11 cellular contexts compared by ENCODE assay signal in genomic region chr18:54949588-54949987, GRCh38. TPM values are rescaled to one million over a fixed set of nuclear protein-coding genes. Genes with fewer than 3 reads are reported as not detected.
DNase-seq lines count a peak whose midpoint lies in the region; ATAC-seq and TF ChIP-seq lines count a peak whose summit lies in the region.
"Had no signal": no experiment of that assay in that cellular context is flagged by ENCODE, and none has a peak within 500 bp of the region (broad histone marks: within the 10 kb centered on the region; RNA-seq: fewer than 3 reads in every experiment).

No MANE protein-coding gene starts in this region.

- H3K4me3 ChIP-seq in left lung (no peak overlapping the region), upper lobe of left lung (no peak overlapping the region), SK-N-SH (ENCODE audit: low read depth in 2 of 2, low read length in 1 of 2) (no peak overlapping the region)
- H3K4me3 ChIP-seq: HAP-1 had no signal

- H3K36me3 ChIP-seq in left lung (no peaks in the 10 kb centered on the region), upper lobe of left lung (no peaks in the 10 kb centered on the region), SK-N-SH (replicated peaks in 1 of 2; ENCODE audit: control insufficient read depth in 1 of 2, insufficient read depth in 2 of 2, low read length in 1 of 2) (no peaks in the 10 kb centered on the region)
- H3K36me3 ChIP-seq: HAP-1 had no signal

- WGBS in upper lobe of left lung, 2 donors, result 63 to 65% methylated on average over 1 to 3 of the region's 3 CpGs
- 100% methylated on average over 2 of the region's 3 CpGs for WGBS in SK-N-SH (ENCODE audit: low lambda C conversion rate)

- peaks cover 31 to 40% of the 10 kb centered on the region in 2 donors for H3K4me1 ChIP-seq in left lung
- H3K4me1 ChIP-seq in upper lobe of left lung, result peaks cover 31 to 43% (median 41%) of the 10 kb centered on the region in 4 donors
- H3K4me1 ChIP-seq in SK-N-SH (ENCODE audit: control insufficient read depth in 1 of 2, insufficient read depth in 2 of 2, low read depth in 1 of 2, low read length in 1 of 2), result peaks cover 0 to 10% of the 10 kb centered on the region in 2 experiments; a peak in 1 of 4 replicates
- H3K4me1 ChIP-seq: HAP-1 had no signal

- intact Hi-C loops in left lung (cut with DNase I), result no loop called here

- H3K27ac ChIP-seq in left lung (peak overlapping the region in 1 of 2 donors; percentile 62), upper lobe of left lung (peak overlapping the region in 3 of 4 donors; percentile 5 to 83 (median 33)), SK-N-SH (ENCODE audit: low read depth in 2 of 2, low read length in 1 of 2) (no peak overlapping the region)

- H3F3A ChIP-seq in SK-N-SH (replicated peaks; ENCODE audit: insufficient read depth), result no peaks in the 10 kb centered on the region

- H3K9me3 ChIP-seq in left lung (no peaks in the 10 kb centered on the region), upper lobe of left lung (no peaks in the 10 kb centered on the region), SK-N-SH (no peaks in the 10 kb centered on the region)
- H3K9me3 ChIP-seq: HAP-1 had no signal

- peak; percentile 27 for ATAC-seq in left lung
- no peak for ATAC-seq in upper lobe of left lung (ENCODE audit: low FRiP score in 2 of 2)
- no peak for ATAC-seq in HG02970 (IDR thresholded peaks at IDR 0.05; ENCODE audit: low FRiP score, unreplicated experiment)

- no peak for TF ChIP-seq RAD21 in SK-N-SH (IDR thresholded peaks at IDR 0.05; ENCODE audit: low read length)

- TF ChIP-seq POLR2A in upper lobe of left lung (IDR thresholded peaks at IDR 0.05), result no peak

- TF ChIP-seq EP300 in upper lobe of left lung (IDR thresholded peaks at IDR 0.05) (no peak), SK-N-SH (IDR thresholded peaks at IDR 0.05; ENCODE audit: borderline replicate concordance in 1 of 2, low read depth in 1 of 2, low read length in 1 of 2) (no peak)

- in situ Hi-C loops in G401 (cut with HindIII; ENCODE audit: low sequenced_read_pairs), result no loop called here

- H3K27me3 ChIP-seq in left lung (no peaks in the 10 kb centered on the region), upper lobe of left lung (no peaks in the 10 kb centered on the region), SK-N-SH (ENCODE audit: insufficient read depth) (no peaks in the 10 kb centered on the region)

- H3K4me2 ChIP-seq in SK-N-SH, result no peak overlapping the region

- no peaks in the 10 kb centered on the region for H3K79me2 ChIP-seq in SK-N-SH (ENCODE audit: insufficient read depth)

- H3K9me2 ChIP-seq in SK-N-SH, result no peaks in the 10 kb centered on the region

- POLR2A ChIA-PET in SK-N-SH (lab: Yijun Ruan, JAX), result no interaction called here

- no peak for TF ChIP-seq CTCF in left lung (IDR thresholded peaks at IDR 0.05)
- no peak for TF ChIP-seq CTCF in upper lobe of left lung (IDR thresholded peaks at IDR 0.05)
- TF ChIP-seq CTCF in SK-N-SH (IDR thresholded peaks at IDR 0.05), result no peak

- no peak overlapping the region for H3K9ac ChIP-seq in SK-N-SH

- DNase-seq in DMS53 (lab: John Stamatoyannopoulos, UW) (peak; percentile 68), DMS53 treated with DMSO at 0.1 percent for 48 hours (lab: John Stamatoyannopoulos, UW; ENCODE audit: unreplicated experiment) (no peak), G401 (ENCODE audit: low spot score) (peak; percentile 53), left lung (no peak), upper lobe of left lung (no peak), NCI-H2081 (lab: John Stamatoyannopoulos, UW) (no peak), SK-N-SH (no peak)
- DNase-seq: ACHN; CD4-positive, alpha-beta T cell had no signal

- CTCF ChIA-PET in SK-N-SH (lab: Yijun Ruan, JAX), result interaction anchor here (0.5 to 3.1 kb wide), 9 partner anchors 10 to 560 kb away, joined by 3 to 16 read pairs (median 8); no protein-coding TSS in a partner anchor

- no peak overlapping the region for H2AFZ ChIP-seq in SK-N-SH (ENCODE audit: low read depth)

- H4K20me1 ChIP-seq in SK-N-SH (ENCODE audit: insufficient read depth), result no peaks in the 10 kb centered on the region

TF ChIP-seq in SK-N-SH, 30 proteins besides CTCF, POLR2A, EP300 and RAD21:
- TF ChIP-seq IRF3 (IDR thresholded peaks at IDR 0.05; ENCODE audit: low read depth, low read length) (no peak), RFX5 (IDR thresholded peaks at IDR 0.05; ENCODE audit: low read length) (no peak), TEAD4 (IDR thresholded peaks at IDR 0.05; ENCODE audit: borderline replicate concordance, insufficient read depth) (no peak), MEF2A (IDR thresholded peaks at IDR 0.05; ENCODE audit: borderline replicate concordance, low read depth) (no peak), TAF1 (IDR thresholded peaks at IDR 0.05; ENCODE audit: borderline replicate concordance, low read depth, low read length) (no peak), GATA2 (CRISPR knock-in tag; IDR thresholded peaks at IDR 0.05) (no peak), MAX (IDR thresholded peaks at IDR 0.05; ENCODE audit: low read depth) (no peak), ELF1 (IDR thresholded peaks at IDR 0.05) (no peak), FOXJ3 (CRISPR knock-in tag; IDR thresholded peaks at IDR 0.05) (no peak), RXRA (IDR thresholded peaks at IDR 0.05; ENCODE audit: borderline replicate concordance, low read depth) (no peak), TCF12 (IDR thresholded peaks at IDR 0.05) (no peak), USF1 (IDR thresholded peaks at IDR 0.05; ENCODE audit: borderline replicate concordance, low read depth) (no peak), SIN3A (IDR thresholded peaks at IDR 0.05; ENCODE audit: borderline replicate concordance, low read depth, low read length) (no peak), NFIC (IDR thresholded peaks at IDR 0.05; ENCODE audit: borderline replicate concordance) (no peak), JUND (IDR thresholded peaks at IDR 0.05) (no peak)
- TF ChIP-seq, protein P1, sequence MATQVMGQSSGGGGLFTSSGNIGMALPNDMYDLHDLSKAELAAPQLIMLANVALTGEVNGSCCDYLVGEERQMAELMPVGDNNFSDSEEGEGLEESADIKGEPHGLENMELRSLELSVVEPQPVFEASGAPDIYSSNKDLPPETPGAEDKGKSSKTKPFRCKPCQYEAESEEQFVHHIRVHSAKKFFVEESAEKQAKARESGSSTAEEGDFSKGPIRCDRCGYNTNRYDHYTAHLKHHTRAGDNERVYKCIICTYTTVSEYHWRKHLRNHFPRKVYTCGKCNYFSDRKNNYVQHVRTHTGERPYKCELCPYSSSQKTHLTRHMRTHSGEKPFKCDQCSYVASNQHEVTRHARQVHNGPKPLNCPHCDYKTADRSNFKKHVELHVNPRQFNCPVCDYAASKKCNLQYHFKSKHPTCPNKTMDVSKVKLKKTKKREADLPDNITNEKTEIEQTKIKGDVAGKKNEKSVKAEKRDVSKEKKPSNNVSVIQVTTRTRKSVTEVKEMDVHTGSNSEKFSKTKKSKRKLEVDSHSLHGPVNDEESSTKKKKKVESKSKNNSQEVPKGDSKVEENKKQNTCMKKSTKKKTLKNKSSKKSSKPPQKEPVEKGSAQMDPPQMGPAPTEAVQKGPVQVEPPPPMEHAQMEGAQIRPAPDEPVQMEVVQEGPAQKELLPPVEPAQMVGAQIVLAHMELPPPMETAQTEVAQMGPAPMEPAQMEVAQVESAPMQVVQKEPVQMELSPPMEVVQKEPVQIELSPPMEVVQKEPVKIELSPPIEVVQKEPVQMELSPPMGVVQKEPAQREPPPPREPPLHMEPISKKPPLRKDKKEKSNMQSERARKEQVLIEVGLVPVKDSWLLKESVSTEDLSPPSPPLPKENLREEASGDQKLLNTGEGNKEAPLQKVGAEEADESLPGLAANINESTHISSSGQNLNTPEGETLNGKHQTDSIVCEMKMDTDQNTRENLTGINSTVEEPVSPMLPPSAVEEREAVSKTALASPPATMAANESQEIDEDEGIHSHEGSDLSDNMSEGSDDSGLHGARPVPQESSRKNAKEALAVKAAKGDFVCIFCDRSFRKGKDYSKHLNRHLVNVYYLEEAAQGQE (IDR thresholded peaks at IDR 0.05; ENCODE audit: low read depth, low read length), result no peak

RNA-seq across cellular contexts. Expression of gene CCDC68, which starts 9.7 kb away (rescaled TPM):
- not detected in 2 replicates for total RNA-seq in G401 (2014; rRNA removed; shearing (Covaris generic))
- total RNA-seq in left lung, result 10 to 100 TPM; 13.8 to 16.1 TPM
- 10 to 100 TPM; 12.4 to 37.7 (median 26.2) TPM for total RNA-seq in upper lobe of left lung
- not detected in 2 replicates for polyA plus RNA-seq in SK-N-SH (2012; rRNA removed)
- 0.01 TPM in 1 of 2 replicates, not detected in the other for polyA plus RNA-seq in SK-N-SH (2012; cell fraction: cytosol; rRNA removed)
- polyA plus RNA-seq in SK-N-SH (2012; cell fraction: nucleus; rRNA removed), result not detected in 2 replicates
- total RNA-seq: CD4-positive, alpha-beta T cell had no signal

Comparison
In these comparisons a context has a peak if more than half of its experiments do, and no peak if none do; other contexts are left out.
1. DNase-seq: peak in DMS53 (single experiment) and G401 (single experiment); none in DMS53 treated with DMSO at 0.1 percent for 48 hours (single experiment), left lung (0 of 2), upper lobe of left lung (0 of 2), NCI-H2081 (0 of 2) and SK-N-SH (single experiment).
2. H3K27ac ChIP-seq: peak in upper lobe of left lung (3 of 4); none in SK-N-SH (0 of 2).
3. RNA of gene CCDC68, which starts 9.7 kb away (total RNA-seq): 12.4 to 37.7 TPM in upper lobe of left lung and 13.8 to 16.1 TPM in left lung; not detected in G401; every median in the first group is over 10 times any median in the second.